In genomic region chr19:38402623-38402966, GRCh38 we compare ENCODE assay signal across 1 cellular context.
TF ChIP-seq lines count a peak whose summit lies in the region.

No MANE protein-coding gene starts in this region.

TF ChIP-seq in liver, 16 proteins besides CTCF, POLR2A, EP300 and RAD21 (continued from another document):
- TF ChIP-seq REST (IDR thresholded peaks at IDR 0.05) (no peak), ATF3 (IDR thresholded peaks at IDR 0.05) (no peak), GABPA (IDR thresholded peaks at IDR 0.05 in 1 of 2, conservative IDR thresholded peaks at IDR 0.05 in 1 of 2) (no peak), SP1 (IDR thresholded peaks at IDR 0.05) (no peak), YY1 (IDR thresholded peaks at IDR 0.05) (no peak), ZBTB33 (IDR thresholded peaks at IDR 0.05) (no peak), TAF1 (conservative IDR thresholded peaks at IDR 0.05) (no peak), FOXA2 (IDR thresholded peaks at IDR 0.05) (no peak), NR2F2 (IDR thresholded peaks at IDR 0.05) (no peak), MAX (IDR thresholded peaks at IDR 0.05) (no peak), JUND (IDR thresholded peaks at IDR 0.05) (no peak), EGR1 (IDR thresholded peaks at IDR 0.05; ENCODE audit: low read depth in 2 of 2) (no peak), RXRA (IDR thresholded peaks at IDR 0.05) (no peak)
TF ChIP-seq in liver: peak in this region for 0.
